In the genomic region with DNA sequence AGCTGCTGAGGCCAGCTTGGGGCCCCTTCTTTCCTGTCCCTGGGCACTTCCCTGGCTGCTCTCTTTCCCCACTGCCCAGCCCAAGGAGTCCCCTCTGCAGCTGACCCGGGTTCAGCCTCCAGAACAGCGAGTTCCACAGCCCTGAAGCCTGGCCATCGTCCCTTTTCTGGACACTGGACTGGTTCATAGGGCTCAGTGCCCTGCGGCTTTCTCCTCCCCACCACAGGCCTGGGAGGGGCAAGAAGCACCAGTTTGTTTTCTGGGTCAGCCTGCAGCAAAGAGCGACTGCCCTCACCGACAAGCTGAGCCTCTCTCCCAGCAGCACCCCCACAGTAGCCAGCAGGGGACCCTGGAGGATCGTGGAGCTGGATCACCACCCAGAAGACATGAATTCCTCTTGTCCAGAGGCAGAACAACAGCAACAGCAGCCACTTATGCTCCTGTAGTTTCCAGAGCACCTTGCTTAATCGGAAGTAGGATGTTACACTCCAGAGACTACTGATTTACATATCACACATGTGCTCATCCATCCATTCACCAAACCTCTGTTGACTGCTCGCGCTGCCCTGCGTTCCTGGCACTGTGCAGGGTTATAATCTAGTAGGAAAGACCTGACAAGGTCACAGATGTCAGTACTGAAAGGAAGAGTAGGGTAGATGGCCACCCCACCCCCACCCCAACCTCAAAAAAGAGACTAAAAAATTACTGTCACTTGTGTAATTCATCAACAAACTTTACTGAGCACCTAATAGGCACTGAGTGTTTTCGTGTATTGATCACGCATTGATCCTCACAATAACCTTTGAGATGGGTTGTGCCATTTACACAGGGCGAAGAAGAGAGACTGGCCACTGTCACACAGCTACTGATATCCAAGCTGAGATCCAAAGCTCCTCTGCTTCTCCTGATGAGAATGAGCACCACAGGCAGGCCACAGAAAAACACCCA, we compare ENCODE assay signal across 9 cellular contexts. TPM values are rescaled to one million over a fixed set of nuclear protein-coding genes. Genes with fewer than 3 reads are reported as not detected.
DNase-seq lines count a peak whose midpoint lies in the region; ATAC-seq and TF ChIP-seq lines count a peak whose summit lies in the region.
"Had no signal": no experiment of that assay in that cellular context is flagged by ENCODE, and none has a peak within 500 bp of the region (broad histone marks: within the 10 kb centered on the region; RNA-seq: fewer than 3 reads in every experiment).

No MANE protein-coding gene starts in this region.

- H3K4me1 ChIP-seq in thymus (ENCODE audit: control insufficient read depth, insufficient read depth, low read length), result peaks cover 24% of the 10 kb centered on the region

- DNase-seq in EL (peak; percentile 37), NCI-H526 treated with DMSO at 0.1 percent for 48 hours (lab: John Stamatoyannopoulos, UW) (peak; percentile 97), chondrocyte (ENCODE audit: low spot score) (no peak), memory B cell (ENCODE audit: low spot score in 2 of 2) (peak in 1 of 2 donors; percentile 69), NCI-H748 treated with DMSO at 0.1 percent for 48 hours (lab: John Stamatoyannopoulos, UW) (no peak), NCI-H446 (lab: John Stamatoyannopoulos, UW) (no peak)

- H3K27me3 Mint-ChIP-seq in chondrocyte (ENCODE audit: low read depth) (no peaks in the 10 kb centered on the region), memory B cell (no peaks in the 10 kb centered on the region)

- ATAC-seq in GM21619 (IDR thresholded peaks at IDR 0.05; ENCODE audit: unreplicated experiment), result peak; percentile 64
- peak; percentile 63 for ATAC-seq in memory B cell (ENCODE audit: low read depth)

- H3K4me3 Mint-ChIP-seq in chondrocyte (ENCODE audit: unreplicated experiment) (peak overlapping the region; percentile 48), memory B cell (peak overlapping the region; percentile 84)

- H3K9me3 Mint-ChIP-seq in chondrocyte (ENCODE audit: low read depth), result no peaks in the 10 kb centered on the region
- H3K9me3 Mint-ChIP-seq in memory B cell, result no peaks in the 10 kb centered on the region

- H3K4me3 ChIP-seq in thymus (ENCODE audit: low read length), result no peak overlapping the region
- H3K4me3 ChIP-seq: SK-N-MC had no signal

- H3K27me3 ChIP-seq in thymus (ENCODE audit: control insufficient read depth, insufficient read depth), result no peaks in the 10 kb centered on the region

- peak; percentile 51 for TF ChIP-seq CTCF in chondrocyte (IDR thresholded peaks at IDR 0.05)

- WGBS in thymus, result 70% methylated on average over 14 of the region's 14 CpGs

- H3K9me3 ChIP-seq in thymus (ENCODE audit: control insufficient read depth), result no peaks in the 10 kb centered on the region

- H3K4me1 Mint-ChIP-seq in chondrocyte (ENCODE audit: low read depth) (peaks cover 16% of the 10 kb centered on the region), memory B cell (peaks cover 43% of the 10 kb centered on the region)

- no peaks in the 10 kb centered on the region for H3K36me3 Mint-ChIP-seq in chondrocyte (ENCODE audit: low read depth)
- H3K36me3 Mint-ChIP-seq in memory B cell, result no peaks in the 10 kb centered on the region

- H3K27ac Mint-ChIP-seq in chondrocyte (ENCODE audit: unreplicated experiment), result peak overlapping the region; percentile 93
- peak overlapping the region; percentile 97 for H3K27ac Mint-ChIP-seq in memory B cell

- H3K36me3 ChIP-seq in thymus (ENCODE audit: control insufficient read depth, insufficient read depth), result no peaks in the 10 kb centered on the region

- peak overlapping the region; percentile 94 for H3K27ac ChIP-seq in thymus (ENCODE audit: low read depth)
- H3K27ac ChIP-seq: SK-N-MC had no signal

RNA-seq across cellular contexts. Expression of a gene that starts 13.0 kb away (rescaled TPM):
- 0.07 to 0.27 TPM in 2 of 3 replicates, not detected in the other for total RNA-seq in chondrocyte
- polyA plus RNA-seq in thymus, result 1.3 TPM

RNA-seq across cellular contexts. Expression of a gene that starts 55.1 kb away (rescaled TPM):
- total RNA-seq in chondrocyte, result 131 to 145 TPM (median 138 TPM) in 3 replicates
- 14.0 TPM for polyA plus RNA-seq in thymus

Comparison
In these comparisons a context has a peak if more than half of its experiments do, and no peak if none do; other contexts are left out.
1. DNase-seq: peak in EL (single experiment) and NCI-H526 treated with DMSO at 0.1 percent for 48 hours (single experiment); none in chondrocyte (single experiment), NCI-H748 treated with DMSO at 0.1 percent for 48 hours (single experiment) and NCI-H446 (0 of 2).